In genomic region chr17:21126645-21127507, GRCh38 we compare ENCODE assay signal across 1 cellular context.
A peak's percentile ranks its signal among the peaks of the same experiment; 100 is the strongest.
TF ChIP-seq lines count a peak whose summit lies in the region.

A gene with protein sequence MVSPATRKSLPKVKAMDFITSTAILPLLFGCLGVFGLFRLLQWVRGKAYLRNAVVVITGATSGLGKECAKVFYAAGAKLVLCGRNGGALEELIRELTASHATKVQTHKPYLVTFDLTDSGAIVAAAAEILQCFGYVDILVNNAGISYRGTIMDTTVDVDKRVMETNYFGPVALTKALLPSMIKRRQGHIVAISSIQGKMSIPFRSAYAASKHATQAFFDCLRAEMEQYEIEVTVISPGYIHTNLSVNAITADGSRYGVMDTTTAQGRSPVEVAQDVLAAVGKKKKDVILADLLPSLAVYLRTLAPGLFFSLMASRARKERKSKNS (plus strand): TSS chr17:21126964. CDS start chr17:21126972, 8 bp downstream.

TF ChIP-seq in HCT116, 20 proteins besides CTCF, POLR2A, EP300 and RAD21 (continued from another document):
- TF ChIP-seq, protein P1, sequence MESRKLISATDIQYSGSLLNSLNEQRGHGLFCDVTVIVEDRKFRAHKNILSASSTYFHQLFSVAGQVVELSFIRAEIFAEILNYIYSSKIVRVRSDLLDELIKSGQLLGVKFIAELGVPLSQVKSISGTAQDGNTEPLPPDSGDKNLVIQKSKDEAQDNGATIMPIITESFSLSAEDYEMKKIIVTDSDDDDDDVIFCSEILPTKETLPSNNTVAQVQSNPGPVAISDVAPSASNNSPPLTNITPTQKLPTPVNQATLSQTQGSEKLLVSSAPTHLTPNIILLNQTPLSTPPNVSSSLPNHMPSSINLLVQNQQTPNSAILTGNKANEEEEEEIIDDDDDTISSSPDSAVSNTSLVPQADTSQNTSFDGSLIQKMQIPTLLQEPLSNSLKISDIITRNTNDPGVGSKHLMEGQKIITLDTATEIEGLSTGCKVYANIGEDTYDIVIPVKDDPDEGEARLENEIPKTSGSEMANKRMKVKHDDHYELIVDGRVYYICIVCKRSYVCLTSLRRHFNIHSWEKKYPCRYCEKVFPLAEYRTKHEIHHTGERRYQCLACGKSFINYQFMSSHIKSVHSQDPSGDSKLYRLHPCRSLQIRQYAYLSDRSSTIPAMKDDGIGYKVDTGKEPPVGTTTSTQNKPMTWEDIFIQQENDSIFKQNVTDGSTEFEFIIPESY (IDR thresholded peaks at IDR 0.05; ENCODE audit: extremely low read depth, insufficient replicate concordance, low read length) = no peak
- TF ChIP-seq TCF7L2 (IDR thresholded peaks at IDR 0.05; ENCODE audit: borderline replicate concordance, extremely low read depth, insufficient read depth, insufficient read length) (no peak), JUND (IDR thresholded peaks at IDR 0.05) (no peak), EGR1 (IDR thresholded peaks at IDR 0.05; ENCODE audit: low read depth) (no peak), FOSL1 (IDR thresholded peaks at IDR 0.05; ENCODE audit: low read depth) (no peak), YY1 (IDR thresholded peaks at IDR 0.05; ENCODE audit: extremely low read depth, insufficient replicate concordance, low read depth, low read length) (peak; percentile 17), ELF1 (IDR thresholded peaks at IDR 0.05; ENCODE audit: borderline replicate concordance, low read depth) (no peak), ZNF274 (IDR thresholded peaks at IDR 0.05; ENCODE audit: low read depth, low read length) (no peak), EZH2 (IDR thresholded peaks at IDR 0.05) (no peak), MAX (IDR thresholded peaks at IDR 0.05) (peak; percentile 63), SIN3A (IDR thresholded peaks at IDR 0.05; ENCODE audit: low read depth) (peak; percentile 69; the same call in 1 of the 2 replicates)
- TF ChIP-seq, protein P2, sequence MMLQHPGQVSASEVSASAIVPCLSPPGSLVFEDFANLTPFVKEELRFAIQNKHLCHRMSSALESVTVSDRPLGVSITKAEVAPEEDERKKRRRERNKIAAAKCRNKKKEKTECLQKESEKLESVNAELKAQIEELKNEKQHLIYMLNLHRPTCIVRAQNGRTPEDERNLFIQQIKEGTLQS (IDR thresholded peaks at IDR 0.05) = no peak
